Comparison of ENCODE assay signal across 36 cellular contexts in genomic region chr18:77977331-77977730, GRCh38.
"Had no signal": no experiment of that assay in that cellular context is flagged by ENCODE, and none has a peak within 500 bp of the region (broad histone marks: within the 10 kb centered on the region; RNA-seq: fewer than 3 reads in every experiment).

No MANE protein-coding gene starts in this region.

- ATAC-seq: activated CD8-positive, alpha-beta memory T cell treated with anti-CD3 and anti-CD28 coated beads, Interleukin-2, amount 10 ng/mL, durations not matched to agents 7 days and 5 days; activated CD8-positive, alpha-beta T cell treated with anti-CD3 and anti-CD28 coated beads, Interleukin-2, amount 10 ng/mL, durations not matched to agents 7 days and 5 days; activated naive CD8-positive, alpha-beta T cell treated with anti-CD3 and anti-CD28 coated beads, Interleukin-2, amount 50 U/mL, for 24 hours; body of pancreas had no signal

- H3K9me3 ChIP-seq: ascending aorta, body of pancreas had no signal

- DNase-seq: activated B cell treated with CpG ODN at 0.5 μM for 24 hours; activated CD4-positive, alpha-beta memory T cell treated with anti-CD3 and anti-CD28 coated beads for 36 hours; activated CD4-positive, alpha-beta T cell treated with anti-CD3 and anti-CD28 coated beads for 4 hours; activated CD4-positive, alpha-beta T cell treated with anti-CD3 and anti-CD28 coated beads, Interleukin-2, amount 10 ng/mL, durations not matched to agents 24 days and 14 days; activated CD4-positive, alpha-beta T cell treated with anti-CD3 and anti-CD28 coated beads, Interleukin-2, amount 50 U/mL, for 1 hour; activated CD4-positive, alpha-beta T cell treated with anti-CD3 and anti-CD28 coated beads, Interleukin-2, amount 50 U/mL, for 4 hours; activated CD4-positive, CD25-positive, alpha-beta regulatory T cell treated with anti-CD3 and anti-CD28 coated beads, Interleukin-2, amount 50 U/mL, for 72 hours; activated CD8-positive, alpha-beta memory T cell treated with anti-CD3 and anti-CD28 coated beads for 24 hours; activated CD8-positive, alpha-beta memory T cell treated with anti-CD3 and anti-CD28 coated beads, Interleukin-2, amount 10 ng/mL, durations not matched to agents 7 days and 5 days; activated CD8-positive, alpha-beta memory T cell treated with anti-CD3 and anti-CD28 coated beads, Interleukin-2, amount 50 U/mL, for 48 hours; activated CD8-positive, alpha-beta T cell treated with anti-CD3 and anti-CD28 coated beads, Interleukin-2, amount 10 ng/mL, durations not matched to agents 7 days and 5 days; activated effector memory CD4-positive, alpha-beta T cell treated with Interleukin-2 at 50 U/mL for 16 hours; activated gamma-delta T cell; activated naive CD4-positive, alpha-beta T cell treated with anti-CD3 and anti-CD28 coated beads, Interleukin-2, amount 10 ng/mL, durations not matched to agents 7 days and 5 days; activated naive CD4-positive, alpha-beta T cell treated with Interleukin-2 at 50 U/mL for 16 hours; activated naive CD8-positive, alpha-beta T cell treated with anti-CD3 and anti-CD28 coated beads, Interleukin-2, amount 10 ng/mL, durations not matched to agents 7 days and 5 days; activated naive CD8-positive, alpha-beta T cell treated with anti-CD3 and anti-CD28 coated beads, Interleukin-2, amount 50 U/mL, for 24 hours; activated T-cell treated with anti-CD3 and anti-CD28 coated beads, Interleukin-2, amount 50 U/mL, for 24 hours; activated T-cell treated with anti-CD3 and anti-CD28 coated beads, Interleukin-2, amount 50 U/mL, for 48 hours; amygdala; anterior cingulate cortex; body of pancreas; brain microvascular endothelial cell; central memory CD4-positive, alpha-beta T cell; T-helper 1 cell; T-helper 2 cell; T-helper 9 cell had no signal

- H3K36me3 Mint-ChIP-seq: activated CD4-positive, alpha-beta memory T cell treated with anti-CD3 and anti-CD28 coated beads for 36 hours; activated CD8-positive, alpha-beta memory T cell treated with anti-CD3 and anti-CD28 coated beads, Interleukin-2, amount 10 ng/mL, durations not matched to agents 7 days and 5 days; activated naive CD4-positive, alpha-beta T cell treated with anti-CD3 and anti-CD28 coated beads, Interleukin-2, amount 10 ng/mL, durations not matched to agents 7 days and 5 days; activated naive CD4-positive, alpha-beta T cell treated with anti-CD3 and anti-CD28 coated beads, Interleukin-2, amount 50 U/mL, for 24 hours; activated naive CD8-positive, alpha-beta T cell; activated naive CD8-positive, alpha-beta T cell treated with anti-CD3 and anti-CD28 coated beads, Interleukin-2, amount 10 ng/mL, durations not matched to agents 7 days and 5 days had no signal

- H3K27ac ChIP-seq: ascending aorta, body of pancreas, brain microvascular endothelial cell, breast epithelium, VCaP had no signal

- H3K4me3 Mint-ChIP-seq: activated B cell treated with CpG ODN at 0.5 μM for 24 hours; activated CD4-positive, alpha-beta memory T cell treated with anti-CD3 and anti-CD28 coated beads for 36 hours; activated CD4-positive, alpha-beta T cell treated with anti-CD3 and anti-CD28 coated beads, Interleukin-2, amount 10 ng/mL, durations not matched to agents 24 days and 14 days; activated CD8-positive, alpha-beta memory T cell treated with anti-CD3 and anti-CD28 coated beads, Interleukin-2, amount 10 ng/mL, durations not matched to agents 7 days and 5 days; activated CD8-positive, alpha-beta T cell treated with anti-CD3 and anti-CD28 coated beads, Interleukin-2, amount 10 ng/mL, durations not matched to agents 7 days and 5 days; activated naive CD4-positive, alpha-beta T cell treated with anti-CD3 and anti-CD28 coated beads, Interleukin-2, amount 10 ng/mL, durations not matched to agents 7 days and 5 days; activated naive CD4-positive, alpha-beta T cell treated with anti-CD3 and anti-CD28 coated beads, Interleukin-2, amount 50 U/mL, for 24 hours; activated naive CD8-positive, alpha-beta T cell; activated naive CD8-positive, alpha-beta T cell treated with anti-CD3 and anti-CD28 coated beads, Interleukin-2, amount 10 ng/mL, durations not matched to agents 7 days and 5 days; activated naive CD8-positive, alpha-beta T cell treated with anti-CD3 and anti-CD28 coated beads, Interleukin-2, amount 50 U/mL, for 24 hours; activated T-cell treated with anti-CD3 and anti-CD28 coated beads, Interleukin-2, amount 50 U/mL, for 24 hours; T-helper 1 cell treated with Interleukin-12 subunit alpha and Interleukin-12 subunit beta and Interleukin-4 antibody, amounts not matched to agents 30 μg/mL and 1 μg/mL, for 36 hours; T-helper 2 cell treated with Interferon-gamma antibody and Interleukin-4, amounts not matched to agents 5 μg/mL and 100 μg/mL, for 36 hours had no signal

- H3K36me3 ChIP-seq: ascending aorta, brain microvascular endothelial cell, breast epithelium had no signal

- H3K27me3 Mint-ChIP-seq: activated B cell treated with CpG ODN at 0.5 μM for 24 hours; activated CD4-positive, alpha-beta memory T cell treated with anti-CD3 and anti-CD28 coated beads for 36 hours; activated CD4-positive, alpha-beta T cell treated with anti-CD3 and anti-CD28 coated beads, Interleukin-2, amount 10 ng/mL, durations not matched to agents 24 days and 14 days; activated CD8-positive, alpha-beta memory T cell treated with anti-CD3 and anti-CD28 coated beads, Interleukin-2, amount 10 ng/mL, durations not matched to agents 7 days and 5 days; activated naive CD4-positive, alpha-beta T cell treated with anti-CD3 and anti-CD28 coated beads, Interleukin-2, amount 10 ng/mL, durations not matched to agents 7 days and 5 days; activated naive CD4-positive, alpha-beta T cell treated with anti-CD3 and anti-CD28 coated beads, Interleukin-2, amount 50 U/mL, for 24 hours; activated naive CD8-positive, alpha-beta T cell; activated naive CD8-positive, alpha-beta T cell treated with anti-CD3 and anti-CD28 coated beads, Interleukin-2, amount 50 U/mL, for 24 hours had no signal

- H3K4me3 ChIP-seq: ascending aorta, body of pancreas, breast epithelium had no signal

- H3K4me1 ChIP-seq: ascending aorta, body of pancreas, breast epithelium had no signal

- H3K9me3 Mint-ChIP-seq: activated CD4-positive, alpha-beta memory T cell treated with anti-CD3 and anti-CD28 coated beads for 36 hours; activated naive CD4-positive, alpha-beta T cell treated with anti-CD3 and anti-CD28 coated beads, Interleukin-2, amount 50 U/mL, for 24 hours; activated T-cell treated with anti-CD3 and anti-CD28 coated beads, Interleukin-2, amount 50 U/mL, for 24 hours had no signal

- H3K27ac Mint-ChIP-seq: activated B cell treated with CpG ODN at 0.5 μM for 24 hours; activated CD4-positive, alpha-beta memory T cell treated with anti-CD3 and anti-CD28 coated beads for 36 hours; activated CD4-positive, alpha-beta T cell treated with anti-CD3 and anti-CD28 coated beads, Interleukin-2, amount 10 ng/mL, durations not matched to agents 24 days and 14 days; activated CD8-positive, alpha-beta memory T cell treated with anti-CD3 and anti-CD28 coated beads, Interleukin-2, amount 10 ng/mL, durations not matched to agents 7 days and 5 days; activated CD8-positive, alpha-beta T cell treated with anti-CD3 and anti-CD28 coated beads, Interleukin-2, amount 10 ng/mL, durations not matched to agents 7 days and 5 days; activated naive CD4-positive, alpha-beta T cell treated with anti-CD3 and anti-CD28 coated beads, Interleukin-2, amount 10 ng/mL, durations not matched to agents 7 days and 5 days; activated naive CD4-positive, alpha-beta T cell treated with anti-CD3 and anti-CD28 coated beads, Interleukin-2, amount 50 U/mL, for 24 hours; activated naive CD8-positive, alpha-beta T cell; activated naive CD8-positive, alpha-beta T cell treated with anti-CD3 and anti-CD28 coated beads, Interleukin-2, amount 10 ng/mL, durations not matched to agents 7 days and 5 days; activated naive CD8-positive, alpha-beta T cell treated with anti-CD3 and anti-CD28 coated beads, Interleukin-2, amount 50 U/mL, for 24 hours; activated T-cell treated with anti-CD3 and anti-CD28 coated beads, Interleukin-2, amount 50 U/mL, for 24 hours; activated T-helper 2 cell treated with anti-CD3 and anti-CD28 coated beads, Interferon-gamma antibody, Interleukin-2, Interleukin-4, amounts not matched to agents 10 μg/mL and 5 μg/mL and 100 μg/mL, durations not matched to agents 14 hours and 24 hours and 36 hours; T-helper 1 cell treated with Interleukin-12 subunit alpha and Interleukin-12 subunit beta and Interleukin-4 antibody, amounts not matched to agents 30 μg/mL and 1 μg/mL, for 36 hours; T-helper 2 cell treated with Interferon-gamma antibody and Interleukin-4, amounts not matched to agents 5 μg/mL and 100 μg/mL, for 36 hours had no signal

- H3K4me1 Mint-ChIP-seq: activated B cell treated with CpG ODN at 0.5 μM for 24 hours; activated CD4-positive, alpha-beta T cell treated with anti-CD3 and anti-CD28 coated beads, Interleukin-2, amount 10 ng/mL, durations not matched to agents 24 days and 14 days; activated CD8-positive, alpha-beta memory T cell treated with anti-CD3 and anti-CD28 coated beads, Interleukin-2, amount 10 ng/mL, durations not matched to agents 7 days and 5 days; activated naive CD4-positive, alpha-beta T cell treated with anti-CD3 and anti-CD28 coated beads, Interleukin-2, amount 10 ng/mL, durations not matched to agents 7 days and 5 days; activated naive CD4-positive, alpha-beta T cell treated with anti-CD3 and anti-CD28 coated beads, Interleukin-2, amount 50 U/mL, for 24 hours; activated naive CD8-positive, alpha-beta T cell treated with anti-CD3 and anti-CD28 coated beads, Interleukin-2, amount 10 ng/mL, durations not matched to agents 7 days and 5 days; activated naive CD8-positive, alpha-beta T cell treated with anti-CD3 and anti-CD28 coated beads, Interleukin-2, amount 50 U/mL, for 24 hours had no signal

- H3K27me3 ChIP-seq: ascending aorta, body of pancreas, brain microvascular endothelial cell, breast epithelium had no signal

- FAIRE-seq: TTC549 had no signal
